Comparison of ENCODE assay signal across 29 cellular contexts in the genomic region with DNA sequence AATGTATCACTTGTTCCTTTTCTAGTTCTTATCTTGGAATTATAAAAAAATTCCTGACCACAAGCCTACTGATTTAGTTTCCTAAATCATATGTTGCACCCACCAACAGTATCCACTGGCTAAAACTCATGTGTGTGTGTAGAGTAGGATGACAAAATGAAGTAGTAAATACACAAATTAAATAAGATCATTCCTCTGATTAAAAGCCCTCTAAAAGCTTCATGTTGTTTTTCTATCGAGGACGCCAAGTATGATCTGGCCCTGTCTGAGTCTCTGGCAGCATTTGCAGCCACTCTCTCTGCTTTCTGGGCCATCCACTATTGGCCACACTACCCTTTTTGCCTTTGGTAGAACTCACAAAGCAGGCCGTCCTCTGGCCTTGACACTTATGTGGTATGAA.
"Had no signal": no experiment of that assay in that cellular context is flagged by ENCODE, and none has a peak within 500 bp of the region (broad histone marks: within the 10 kb centered on the region; RNA-seq: fewer than 3 reads in every experiment).

No MANE protein-coding gene starts in this region.

- H3K27ac ChIP-seq: adrenal gland, body of pancreas, epithelial cell of prostate, esophagus squamous epithelium, gastroesophageal sphincter had no signal

- H3K4me1 ChIP-seq: adrenal gland, esophagus squamous epithelium, gastroesophageal sphincter had no signal

- ATAC-seq: activated CD4-positive, alpha-beta T cell treated with anti-CD3 and anti-CD28 coated beads for 36 hours; activated CD8-positive, alpha-beta memory T cell treated with anti-CD3 and anti-CD28 coated beads, Interleukin-2, amount 10 ng/mL, durations not matched to agents 7 days and 5 days; activated CD8-positive, alpha-beta T cell treated with anti-CD3 and anti-CD28 coated beads, Interleukin-2, amount 10 ng/mL, durations not matched to agents 7 days and 5 days; activated naive CD8-positive, alpha-beta T cell treated with anti-CD3 and anti-CD28 coated beads, Interleukin-2, amount 50 U/mL, for 24 hours; body of pancreas; gastroesophageal sphincter; T-helper 17 cell had no signal

- H3K36me3 ChIP-seq: adrenal gland, esophagus squamous epithelium, gastroesophageal sphincter had no signal

- H3K27me3 ChIP-seq: adrenal gland, body of pancreas, esophagus squamous epithelium, gastroesophageal sphincter had no signal

- H3K9me3 ChIP-seq: adrenal gland, body of pancreas, esophagus squamous epithelium had no signal

- DNase-seq: activated CD4-positive, alpha-beta memory T cell treated with anti-CD3 and anti-CD28 coated beads for 36 hours; activated CD4-positive, alpha-beta T cell treated with anti-CD3 and anti-CD28 coated beads for 36 hours; activated CD4-positive, alpha-beta T cell treated with anti-CD3 and anti-CD28 coated beads, Interleukin-2, amount 10 ng/mL, durations not matched to agents 24 days and 14 days; activated CD4-positive, CD25-positive, alpha-beta regulatory T cell; activated CD4-positive, CD25-positive, alpha-beta regulatory T cell treated with anti-CD3 and anti-CD28 coated beads, Interleukin-2, amount 50 U/mL, for 72 hours; activated CD8-positive, alpha-beta memory T cell treated with anti-CD3 and anti-CD28 coated beads, Interleukin-2, amount 10 ng/mL, durations not matched to agents 7 days and 5 days; activated CD8-positive, alpha-beta memory T cell treated with anti-CD3 and anti-CD28 coated beads, Interleukin-2, amount 50 U/mL, for 4 hours; activated CD8-positive, alpha-beta T cell treated with anti-CD3 and anti-CD28 coated beads, Interleukin-2, amount 10 ng/mL, durations not matched to agents 7 days and 5 days; activated effector memory CD4-positive, alpha-beta T cell treated with anti-CD3 and anti-CD28 coated beads, Interleukin-2, amount 50 U/mL, for 16 hours; activated naive CD4-positive, alpha-beta T cell treated with anti-CD3 and anti-CD28 coated beads for 36 hours; activated naive CD8-positive, alpha-beta T cell treated with anti-CD3 and anti-CD28 coated beads for 36 hours; activated naive CD8-positive, alpha-beta T cell treated with anti-CD3 and anti-CD28 coated beads, Interleukin-2, amount 50 U/mL, for 24 hours; activated T-cell treated with anti-CD3 and anti-CD28 coated beads, Interleukin-2, amount 50 U/mL, for 1 hour; activated T-cell treated with anti-CD3 and anti-CD28 coated beads, Interleukin-2, amount 50 U/mL, for 48 hours; adrenal gland; amygdala; aorta; body of pancreas; caudate nucleus; cortex of kidney; dermis blood vessel endothelial cell; effector CD8-positive, alpha-beta T cell; esophagus squamous epithelium; foreskin melanocyte; T-helper 1 cell; T-helper 17 cell; T1000 had no signal

- H3K4me3 ChIP-seq: adrenal gland, body of pancreas, esophagus squamous epithelium, gastroesophageal sphincter had no signal
